ENCODE assay signal across 27 cellular contexts in genomic region chr1:238789916-238790667, GRCh38.
DNase-seq lines count a peak whose midpoint lies in the region; ATAC-seq, FAIRE-seq and TF ChIP-seq lines count a peak whose summit lies in the region.
"Had no signal": no experiment of that assay in that cellular context is flagged by ENCODE, and none has a peak within 500 bp of the region (broad histone marks: within the 10 kb centered on the region; RNA-seq: fewer than 3 reads in every experiment).

No MANE protein-coding gene starts in this region.

- POLR2A ChIA-PET in WTC11 (lab: Charles Lee): no interaction called here

- H3K9me3 ChIP-seq in stomach: peaks cover 0 to 3% (median 0%) of the 10 kb centered on the region in 4 donors
- H3K9me3 ChIP-seq: right lobe of liver had no signal

- no peak for TF ChIP-seq POLR2A in stomach (IDR thresholded peaks at IDR 0.05)

- DNase-seq in ELF-1 (ENCODE audit: low read depth, low spot score) (peak; percentile 8), HTR-8/SVneo (ENCODE audit: insufficient read length, low spot score) (no peak), WTC11 (ENCODE audit: low spot score) (peak; percentile 36), iPS-NIHi7 (ENCODE audit: extremely low spot score) (peak; percentile 46), mucosa of gallbladder (ENCODE audit: low spot score) (no peak), stomach (no peak)
- DNase-seq: activated CD4-positive, alpha-beta T cell treated with anti-CD3 and anti-CD28 coated beads, Interleukin-2, amount 10 ng/mL, durations not matched to agents 7 days and 5 days; activated naive CD4-positive, alpha-beta T cell treated with anti-CD3 and anti-CD28 coated beads, Interleukin-2, amount 10 ng/mL, durations not matched to agents 7 days and 5 days; brain microvascular endothelial cell; C1 segment of cervical spinal cord; DND-41; effector CD4-positive, alpha-beta T cell; left colon; NCI-H1092; NCI-H1694 treated with DMSO at 0.1 percent for 48 hours; NCI-H526; PC-3; right lobe of liver; stimulated activated CD4-positive, alpha-beta T cell treated with anti-CD3 and anti-CD28 coated beads, Interleukin-4, amount 100 ng/mL, for 1 hour; substantia nigra had no signal

- no peaks in the 10 kb centered on the region for H3K36me3 ChIP-seq in stomach
- H3K36me3 ChIP-seq: brain microvascular endothelial cell, right lobe of liver had no signal

- peak; percentile 94 for ATAC-seq in WTC11
- ATAC-seq in HG02970 (IDR thresholded peaks at IDR 0.05; ENCODE audit: low FRiP score, unreplicated experiment): no peak
- ATAC-seq: left colon, PC-3, Right ventricle myocardium inferior had no signal

- no peak overlapping the region for H3K27ac ChIP-seq in stomach
- H3K27ac ChIP-seq: brain microvascular endothelial cell, right lobe of liver had no signal

- no peak for TF ChIP-seq EP300 in stomach (IDR thresholded peaks at IDR 0.05)

- CTCF ChIA-PET in WTC11 (lab: Charles Lee): no interaction called here

- no peaks in the 10 kb centered on the region for H3K4me1 ChIP-seq in stomach
- H3K4me1 ChIP-seq: right lobe of liver had no signal

- TF ChIP-seq CTCF in WTC11 (IDR thresholded peaks at IDR 0.05) (no peak), stomach (IDR thresholded peaks at IDR 0.05) (no peak)

- H3K9me3 Mint-ChIP-seq in WTC11: peaks cover 16% of the 10 kb centered on the region
- H3K9me3 Mint-ChIP-seq: type B pancreatic cell had no signal

- no peaks in the 10 kb centered on the region for H3K27me3 ChIP-seq in stomach
- H3K27me3 ChIP-seq: brain microvascular endothelial cell, right lobe of liver had no signal

- H3K36me3 Mint-ChIP-seq in WTC11: no peaks in the 10 kb centered on the region
- H3K36me3 Mint-ChIP-seq: activated naive CD4-positive, alpha-beta T cell treated with anti-CD3 and anti-CD28 coated beads, Interleukin-2, amount 10 ng/mL, durations not matched to agents 7 days and 5 days; IgD-negative memory B cell; memory B cell; type B pancreatic cell had no signal

- H3K27me3 Mint-ChIP-seq in WTC11 (ENCODE audit: low read depth): no peaks in the 10 kb centered on the region
- H3K27me3 Mint-ChIP-seq: activated CD4-positive, alpha-beta T cell treated with anti-CD3 and anti-CD28 coated beads, Interleukin-2, amount 10 ng/mL, durations not matched to agents 7 days and 5 days; activated naive CD4-positive, alpha-beta T cell treated with anti-CD3 and anti-CD28 coated beads, Interleukin-2, amount 10 ng/mL, durations not matched to agents 7 days and 5 days; IgD-negative memory B cell; memory B cell; type B pancreatic cell had no signal

- intact Hi-C loops in stomach (cut with DNase I; ENCODE audit: low total_unique reads): no loop called here

- FAIRE-seq in HTR-8/SVneo (lab: Jason Lieb, UNC): peak; percentile 69
- FAIRE-seq: colon had no signal

- 66 to 87% (median 84%) methylated on average over 6 of the region's 6 CpGs for WGBS in stomach, 5 donors

- no peak overlapping the region for H3K27ac Mint-ChIP-seq in WTC11
- H3K27ac Mint-ChIP-seq: activated CD4-positive, alpha-beta T cell treated with anti-CD3 and anti-CD28 coated beads, Interleukin-2, amount 10 ng/mL, durations not matched to agents 7 days and 5 days; activated naive CD4-positive, alpha-beta T cell treated with anti-CD3 and anti-CD28 coated beads, Interleukin-2, amount 10 ng/mL, durations not matched to agents 7 days and 5 days; activated T-helper 1 cell treated with anti-CD3 and anti-CD28 coated beads, Interleukin-12 subunit alpha, Interleukin-12 subunit beta, Interleukin-2, Interleukin-4 antibody, amounts not matched to agents 30 ng/mL and 10 ng/mL and 1 ng/mL, durations not matched to agents 14 hours and 24 hours and 36 hours; IgD-negative memory B cell; memory B cell; type B pancreatic cell had no signal

- H3K4me1 Mint-ChIP-seq in WTC11: no peaks in the 10 kb centered on the region
- H3K4me1 Mint-ChIP-seq: activated CD4-positive, alpha-beta T cell treated with anti-CD3 and anti-CD28 coated beads, Interleukin-2, amount 10 ng/mL, durations not matched to agents 7 days and 5 days; activated naive CD4-positive, alpha-beta T cell treated with anti-CD3 and anti-CD28 coated beads, Interleukin-2, amount 10 ng/mL, durations not matched to agents 7 days and 5 days; IgD-negative memory B cell; memory B cell had no signal

- no peak overlapping the region for H3K4me3 Mint-ChIP-seq in WTC11
- H3K4me3 Mint-ChIP-seq: activated CD4-positive, alpha-beta T cell treated with anti-CD3 and anti-CD28 coated beads, Interleukin-2, amount 10 ng/mL, durations not matched to agents 7 days and 5 days; activated naive CD4-positive, alpha-beta T cell treated with anti-CD3 and anti-CD28 coated beads, Interleukin-2, amount 10 ng/mL, durations not matched to agents 7 days and 5 days; activated T-helper 1 cell treated with anti-CD3 and anti-CD28 coated beads, Interleukin-12 subunit alpha, Interleukin-12 subunit beta, Interleukin-2, Interleukin-4 antibody, amounts not matched to agents 30 ng/mL and 10 ng/mL and 1 ng/mL, durations not matched to agents 14 hours and 24 hours and 36 hours; IgD-negative memory B cell; memory B cell; type B pancreatic cell had no signal

- H3K4me3 ChIP-seq in stomach: no peak overlapping the region
- H3K4me3 ChIP-seq: right lobe of liver had no signal

TF ChIP-seq in WTC11, 78 proteins besides CTCF, POLR2A, EP300 and RAD21:
- no peak for TF ChIP-seq E2F1 (CRISPR knock-in tag; IDR thresholded peaks at IDR 0.05)
- TF ChIP-seq ERG (CRISPR knock-in tag; IDR thresholded peaks at IDR 0.05): no peak
- no peak for TF ChIP-seq AR (CRISPR knock-in tag; IDR thresholded peaks at IDR 0.05)
- no peak for TF ChIP-seq SMAD4 (CRISPR knock-in tag; IDR thresholded peaks at IDR 0.05)
- no peak for TF ChIP-seq ZNF423 (CRISPR knock-in tag; IDR thresholded peaks at IDR 0.05)
- no peak for TF ChIP-seq FOXJ3 (CRISPR knock-in tag; IDR thresholded peaks at IDR 0.05; ENCODE audit: borderline replicate concordance)
- no peak for TF ChIP-seq MYBL2 (CRISPR knock-in tag; IDR thresholded peaks at IDR 0.05)
- no peak for TF ChIP-seq GTF2I (CRISPR knock-in tag; conservative IDR thresholded peaks at IDR 0.05)
TF ChIP-seq in WTC11: peak in this region for 0.

Comparison
In these comparisons a context has a peak if more than half of its experiments do, and no peak if none do; other contexts are left out.
1. DNase-seq: peak in ELF-1 (single experiment), WTC11 (single experiment) and iPS-NIHi7 (single experiment); none in HTR-8/SVneo (single experiment), mucosa of gallbladder (single experiment) and stomach (single experiment).